8 cellular contexts compared by ENCODE assay signal in genomic region chr1:161185282-161185682, GRCh38. TPM values are rescaled to one million over a fixed set of nuclear protein-coding genes. Genes with fewer than 3 reads are reported as not detected.
DNase-seq lines count a peak whose midpoint lies in the region; ATAC-seq and TF ChIP-seq lines count a peak whose summit lies in the region.

No MANE protein-coding gene starts in this region.

- peak overlapping the region; percentile 63 for H4K8ac ChIP-seq in mesenchymal stem cell (ENCODE audit: low read length)

- H2BK12ac ChIP-seq in mesenchymal stem cell (ENCODE audit: low read length in 2 of 2): no peak overlapping the region

- no peaks in the 10 kb centered on the region for H3K27me3 ChIP-seq in DOHH2 (ENCODE audit: control insufficient read depth, low read length)
- no peaks in the 10 kb centered on the region for H3K27me3 ChIP-seq in KMS-11 (ENCODE audit: insufficient read depth, low read depth)
- no peaks in the 10 kb centered on the region for H3K27me3 ChIP-seq in mammary epithelial cell (ENCODE audit: insufficient read depth, low read length)
- H3K27me3 ChIP-seq in mesenchymal stem cell (ENCODE audit: control insufficient read depth in 1 of 2, insufficient read depth in 1 of 2, low read length in 2 of 2): no peaks in the 10 kb centered on the region
- H3K27me3 ChIP-seq in PC-3 (ENCODE audit: low read length): no peaks in the 10 kb centered on the region

- H3K79me2 ChIP-seq in DOHH2 (ENCODE audit: control insufficient read depth, low read length): no peaks in the 10 kb centered on the region
- no peaks in the 10 kb centered on the region for H3K79me2 ChIP-seq in KMS-11 (ENCODE audit: insufficient read depth, low read depth)
- no peaks in the 10 kb centered on the region for H3K79me2 ChIP-seq in mammary epithelial cell (ENCODE audit: insufficient read depth, low read length)
- H3K79me2 ChIP-seq in PC-3 (ENCODE audit: low read length): no peaks in the 10 kb centered on the region

- intact Hi-C loops in mammary epithelial cell (cut with micrococcal nuclease): loop anchor here (10.0 kb wide), 1 partner anchor 560 kb away; the partner anchor contains the start of gene DUSP12
- intact Hi-C loops in PC-3 (cut with micrococcal nuclease): loop anchor here (10.0 kb wide), 1 partner anchor 560 kb away; the partner anchor contains the start of gene DUSP12

- H4K91ac ChIP-seq in mesenchymal stem cell (ENCODE audit: low read length): no peak overlapping the region

- H2BK15ac ChIP-seq in mesenchymal stem cell (ENCODE audit: low read depth, poor library complexity, severe bottlenecking): no peak overlapping the region

- ATAC-seq in GM21515 (IDR thresholded peaks at IDR 0.05; ENCODE audit: unreplicated experiment) (peak; percentile 60), PC-3 (no peak)
- peak; percentile 85 for ATAC-seq in stimulated activated naive CD8-positive, alpha-beta T cell treated with anti-CD3 and anti-CD28 coated beads, Interleukin-15, amount 100 ng/mL, for 72 hours

- H2AK5ac ChIP-seq in mesenchymal stem cell (ENCODE audit: low read length, severe bottlenecking): no peak overlapping the region

- no peaks in the 10 kb centered on the region for H3K9me2 ChIP-seq in DOHH2 (replicated peaks; ENCODE audit: control insufficient read depth, low read length)
- no peaks in the 10 kb centered on the region for H3K9me2 ChIP-seq in PC-3 (replicated peaks; ENCODE audit: low read length)

- H4K20me1 ChIP-seq in DOHH2 (ENCODE audit: control insufficient read depth, insufficient read depth, low read depth, low read length): no peaks in the 10 kb centered on the region
- no peaks in the 10 kb centered on the region for H4K20me1 ChIP-seq in KMS-11 (ENCODE audit: insufficient read depth)
- H4K20me1 ChIP-seq in mammary epithelial cell (ENCODE audit: insufficient read depth, low read length): no peaks in the 10 kb centered on the region
- H4K20me1 ChIP-seq in PC-3 (ENCODE audit: low read length): no peaks in the 10 kb centered on the region

- H3K9me3 ChIP-seq in DOHH2 (ENCODE audit: control insufficient read depth, insufficient read depth, low read length): no peaks in the 10 kb centered on the region
- no peaks in the 10 kb centered on the region for H3K9me3 ChIP-seq in mammary epithelial cell (replicated peaks; ENCODE audit: insufficient read depth, low read length)
- H3K9me3 ChIP-seq in mesenchymal stem cell (ENCODE audit: control insufficient read depth, low read length): no peaks in the 10 kb centered on the region
- no peaks in the 10 kb centered on the region for H3K9me3 ChIP-seq in PC-3 (ENCODE audit: low read length)

- H3K18ac ChIP-seq in mesenchymal stem cell (ENCODE audit: low read depth in 1 of 2, low read length in 2 of 2): no peak overlapping the region

- H3K79me1 ChIP-seq in mesenchymal stem cell (replicated peaks; ENCODE audit: low read length, poor library complexity, severe bottlenecking): no peaks in the 10 kb centered on the region

- POLR2A ChIA-PET in PC-3 (lab: Charles Lee; ENCODE audit: unreplicated experiment): interaction anchor here (0.6 kb wide), 1 partner anchor 32 kb away, joined by 6 read pairs; no protein-coding TSS in a partner anchor

- H2BK5ac ChIP-seq in mesenchymal stem cell (ENCODE audit: low read depth, low read length, poor library complexity, severe bottlenecking): no peak overlapping the region

- peaks cover 87% of the 10 kb centered on the region for H3K4me1 Mint-ChIP-seq in stimulated activated naive CD8-positive, alpha-beta T cell treated with anti-CD3 and anti-CD28 coated beads, Interleukin-15, amount 100 ng/mL, for 72 hours

- peaks cover 0 to 4% of the 10 kb centered on the region in 2 donors for H3K9me3 Mint-ChIP-seq in stimulated activated naive CD8-positive, alpha-beta T cell treated with anti-CD3 and anti-CD28 coated beads, Interleukin-15, amount 100 ng/mL, for 72 hours

- no peak overlapping the region for H2BK120ac ChIP-seq in mesenchymal stem cell (ENCODE audit: low read depth, low read length)

- dilution Hi-C loops in mammary epithelial cell (cut with HindIII; ENCODE audit: low sequenced_read_pairs): no loop called here

- H3K4me1 ChIP-seq in DOHH2 (ENCODE audit: control insufficient read depth, low read length) (peaks cover 48% of the 10 kb centered on the region), KMS-11 (ENCODE audit: low read depth, poor library complexity, severe bottlenecking) (peaks cover 71% of the 10 kb centered on the region), mammary epithelial cell (ENCODE audit: insufficient read depth, low read length) (peaks cover 18% of the 10 kb centered on the region), mesenchymal stem cell (ENCODE audit: control insufficient read depth, insufficient read depth, low read depth, low read length) (peaks cover 2% of the 10 kb centered on the region), PC-3 (ENCODE audit: insufficient read depth, low read length) (peaks cover 15% of the 10 kb centered on the region)

- peaks cover 15% of the 10 kb centered on the region for H3F3A ChIP-seq in DOHH2 (ENCODE audit: control insufficient read depth, insufficient read depth)
- H3F3A ChIP-seq in PC-3 (ENCODE audit: low read length, unreplicated experiment): no peaks in the 10 kb centered on the region

- no peak overlapping the region for H3K4ac ChIP-seq in mesenchymal stem cell (ENCODE audit: low read depth in 1 of 2, low read length in 2 of 2)

- H3K27me3 Mint-ChIP-seq in stimulated activated naive CD8-positive, alpha-beta T cell treated with anti-CD3 and anti-CD28 coated beads, Interleukin-15, amount 100 ng/mL, for 72 hours: no peaks in the 10 kb centered on the region

- H3K4me2 ChIP-seq in DOHH2 (ENCODE audit: low read length) (peak overlapping the region; percentile 69), KMS-11 (peak overlapping the region; percentile 59), mammary epithelial cell (ENCODE audit: insufficient read depth, low read depth, low read length) (no peak overlapping the region), mesenchymal stem cell (ENCODE audit: low read length, poor library complexity, severe bottlenecking) (no peak overlapping the region), PC-3 (ENCODE audit: low read length) (no peak overlapping the region)

- in situ Hi-C loops in mammary epithelial cell (cut with MboI; ENCODE audit: low sequenced_read_pairs in 2 of 2): loop anchor here in 1 of 2 donors (25.0 kb wide), 1 partner anchor 552 kb away; the partner anchor contains the start of gene DUSP12

- H3K4me3 ChIP-seq in DOHH2 (ENCODE audit: low read length) (peak overlapping the region; percentile 57), KMS-11 (IDR thresholded peaks at IDR 0.05; ENCODE audit: insufficient read depth, low read depth, low read length) (peak overlapping the region; percentile 72), mammary epithelial cell (replicated peaks in 1 of 3; ENCODE audit: insufficient read depth in 1 of 3, low read depth in 2 of 3, low read length in 3 of 3) (no peak overlapping the region), mesenchymal stem cell (ENCODE audit: insufficient read depth in 1 of 2, low read depth in 1 of 2, low read length in 2 of 2) (no peak overlapping the region), PC-3 (ENCODE audit: low read length) (no peak overlapping the region)

- H3K14ac ChIP-seq in mesenchymal stem cell (ENCODE audit: low read length in 2 of 2): no peak overlapping the region

- H3K9ac ChIP-seq in KMS-11 (peak overlapping the region; percentile 5; the same call in 1 of the 2 replicates), mammary epithelial cell (ENCODE audit: insufficient read depth, low read length) (no peak overlapping the region), mesenchymal stem cell (ENCODE audit: low read length) (peak overlapping the region; percentile 42), PC-3 (ENCODE audit: low read length) (no peak overlapping the region)

- H2AFZ ChIP-seq in KMS-11 (ENCODE audit: low read depth) (peak overlapping the region; percentile 72), mammary epithelial cell (ENCODE audit: low read depth, low read length) (peak overlapping the region; percentile 61), mesenchymal stem cell (ENCODE audit: low read depth, low read length) (no peak overlapping the region), PC-3 (ENCODE audit: low read length) (no peak overlapping the region)

- TF ChIP-seq CTCF in DOHH2 (IDR thresholded peaks at IDR 0.05; ENCODE audit: low read depth, low read length, poor library complexity, severe bottlenecking) (no peak), KMS-11 (conservative IDR thresholded peaks at IDR 0.05; ENCODE audit: low read depth, low read length) (no peak), mammary epithelial cell (conservative IDR thresholded peaks at IDR 0.05 in 1 of 2, IDR thresholded peaks at IDR 0.05 in 1 of 2; ENCODE audit: extremely low read depth in 1 of 2, insufficient read depth in 1 of 2, low read depth in 1 of 2, low read length in 2 of 2) (no peak), PC-3 (conservative IDR thresholded peaks at IDR 0.05; ENCODE audit: low read depth, low read length) (no peak)

- 21% methylated on average over 3 of the region's 3 CpGs for WGBS in mammary epithelial cell (ENCODE audit: low coverage, missing lambda C conversion rate)
- WGBS in mesenchymal stem cell: 19% methylated on average over 3 of the region's 3 CpGs

- peak overlapping the region; percentile 69 to 74 for H3K4me3 Mint-ChIP-seq in stimulated activated naive CD8-positive, alpha-beta T cell treated with anti-CD3 and anti-CD28 coated beads, Interleukin-15, amount 100 ng/mL, for 72 hours

- peak overlapping the region; percentile 91 to 92 for H3K27ac Mint-ChIP-seq in stimulated activated naive CD8-positive, alpha-beta T cell treated with anti-CD3 and anti-CD28 coated beads, Interleukin-15, amount 100 ng/mL, for 72 hours

- H3K36me3 ChIP-seq in DOHH2 (ENCODE audit: control insufficient read depth, low read length) (no peaks in the 10 kb centered on the region), KMS-11 (ENCODE audit: insufficient read depth) (no peaks in the 10 kb centered on the region), mammary epithelial cell (ENCODE audit: insufficient read depth, low read length) (no peaks in the 10 kb centered on the region), mesenchymal stem cell (ENCODE audit: control insufficient read depth in 1 of 2, insufficient read depth in 2 of 2, low read depth in 1 of 2, low read length in 2 of 2) (no peaks in the 10 kb centered on the region), PC-3 (ENCODE audit: low read depth, low read length) (no peaks in the 10 kb centered on the region)

- CTCF ChIA-PET in mammary epithelial cell (lab: Charles Lee; ENCODE audit: low non-redundant PET) (no interaction called here), PC-3 (lab: Charles Lee) (no interaction called here)

- BruUV-seq in mammary epithelial cell (replicated peaks; lab: Mats Ljungman, UMichigan): no TSS peak
- no TSS peak for BruUV-seq in PC-3 (replicated peaks; lab: Mats Ljungman, UMichigan)

- no peak overlapping the region for H3K23ac ChIP-seq in mesenchymal stem cell (ENCODE audit: low read length in 2 of 2)

- peak overlapping the region; percentile 84 for H3K27ac ChIP-seq in DOHH2 (ENCODE audit: low read depth, low read length)
- peak overlapping the region; percentile 62 for H3K27ac ChIP-seq in KMS-11
- no peak overlapping the region for H3K27ac ChIP-seq in mammary epithelial cell (ENCODE audit: insufficient read depth, low read depth, low read length)
- H3K27ac ChIP-seq in mesenchymal stem cell (ENCODE audit: low read length, poor library complexity, severe bottlenecking): no peak overlapping the region
- no peak overlapping the region for H3K27ac ChIP-seq in PC-3 (ENCODE audit: low read length)

- peak; percentile 88 for DNase-seq in UCSD-AML1 (lab: John Stamatoyannopoulos, UW; ENCODE audit: unreplicated experiment)
- no peak for DNase-seq in mammary epithelial cell
- peak; percentile 88 for DNase-seq in mesenchymal stem cell
- DNase-seq in stimulated activated naive CD8-positive, alpha-beta T cell treated with anti-CD3 and anti-CD28 coated beads, Interleukin-15, amount 100 ng/mL, for 72 hours: peak; percentile 75 to 87
- no peak for DNase-seq in PC-3

RNA-seq across cellular contexts. Expression of gene B4GALT3, which starts 8.0 kb away (rescaled TPM):
- total RNA-seq in mammary epithelial cell (10 to 100 TPM; 25.8 to 32.1 TPM), PC-3 (2014; rRNA removed) (76.9 and 85.4 TPM in 2 replicates)
- 33.8 TPM for polyA plus RNA-seq in mammary epithelial cell
- polyA minus RNA-seq in mammary epithelial cell: 120 TPM
- 34.5 TPM for polyA plus RNA-seq in mesenchymal stem cell (2013, experiment 1 of 2)
- 34.5 TPM for polyA plus RNA-seq in mesenchymal stem cell (2013, experiment 2 of 2)

RNA-seq across cellular contexts. Expression of gene ADAMTS4, which starts 13.6 kb away (rescaled TPM):
- total RNA-seq in mammary epithelial cell (under 1 TPM; 0.16 to 0.17 TPM), PC-3 (2014; rRNA removed) (0.52 TPM in 1 of 2 replicates, not detected in the other)
- 0.07 TPM for polyA plus RNA-seq in mammary epithelial cell
- polyA minus RNA-seq in mammary epithelial cell: 0.16 TPM
- 0.03 TPM for polyA plus RNA-seq in mesenchymal stem cell (2013, experiment 1 of 2)
- polyA plus RNA-seq in mesenchymal stem cell (2013, experiment 2 of 2): 0.12 TPM

RNA-seq across cellular contexts. Expression of gene NDUFS2, which starts 16.9 kb away (rescaled TPM):
- total RNA-seq in mammary epithelial cell (10 to 100 TPM; 69.3 to 82.6 TPM), PC-3 (2014; rRNA removed) (168 TPM in 2 replicates)
- polyA plus RNA-seq in mammary epithelial cell: 112 TPM
- 117 TPM for polyA minus RNA-seq in mammary epithelial cell
- polyA plus RNA-seq in mesenchymal stem cell (2013, experiment 1 of 2): 47.0 TPM
- 43.3 TPM for polyA plus RNA-seq in mesenchymal stem cell (2013, experiment 2 of 2)

RNA-seq across cellular contexts. Expression of gene PPOX, which starts 19.1 kb away (rescaled TPM):
- total RNA-seq in mammary epithelial cell: 10 to 100 TPM; 13.0 to 15.6 TPM
- 11.8 TPM for polyA plus RNA-seq in mammary epithelial cell
- polyA minus RNA-seq in mammary epithelial cell: 6.0 TPM
- polyA plus RNA-seq in mesenchymal stem cell (2013, experiment 1 of 2): 9.8 TPM
- 8.2 TPM for polyA plus RNA-seq in mesenchymal stem cell (2013, experiment 2 of 2)
- total RNA-seq in PC-3 (2014; rRNA removed): 21.8 and 22.9 TPM in 2 replicates

RNA-seq across cellular contexts. Expression of gene USP21, which starts 26.0 kb away (rescaled TPM):
- total RNA-seq in mammary epithelial cell: 10 to 100 TPM in 1 of 2 donors, 1 to 10 TPM in 1; 6.5 to 16.8 TPM
- 14.8 TPM for polyA plus RNA-seq in mammary epithelial cell
- polyA minus RNA-seq in mammary epithelial cell: 14.0 TPM
- 13.9 TPM for polyA plus RNA-seq in mesenchymal stem cell (2013, experiment 1 of 2)
- 14.1 TPM for polyA plus RNA-seq in mesenchymal stem cell (2013, experiment 2 of 2)
- 20.6 and 24.4 TPM in 2 replicates for total RNA-seq in PC-3 (2014; rRNA removed)

Comparison
In these comparisons a context has a peak if more than half of its experiments do, and no peak if none do; other contexts are left out.
1. H3K27ac ChIP-seq: peak in DOHH2 (single experiment) and KMS-11 (single experiment); none in mammary epithelial cell (single experiment), mesenchymal stem cell (single experiment) and PC-3 (single experiment).
2. H3K4me2 ChIP-seq: peak in DOHH2 (single experiment) and KMS-11 (single experiment); none in mammary epithelial cell (single experiment), mesenchymal stem cell (single experiment) and PC-3 (single experiment).
3. H3K4me3 ChIP-seq: peak in DOHH2 (single experiment) and KMS-11 (single experiment); none in mammary epithelial cell (0 of 3), mesenchymal stem cell (0 of 2) and PC-3 (single experiment).
4. H2AFZ ChIP-seq: peak in KMS-11 (single experiment) and mammary epithelial cell (single experiment); none in mesenchymal stem cell (single experiment) and PC-3 (single experiment).
5. H3K9ac ChIP-seq: peak in KMS-11 (single experiment) and mesenchymal stem cell (single experiment); none in mammary epithelial cell (single experiment) and PC-3 (single experiment).
6. DNase-seq: peak in UCSD-AML1 (single experiment), mesenchymal stem cell (single experiment) and stimulated activated naive CD8-positive, alpha-beta T cell treated with anti-CD3 and anti-CD28 coated beads, Interleukin-15, amount 100 ng/mL, for 72 hours (2 of 2); none in mammary epithelial cell (single experiment) and PC-3 (single experiment).